Comparison of ENCODE assay signal across 8 cellular contexts in the genomic region with DNA sequence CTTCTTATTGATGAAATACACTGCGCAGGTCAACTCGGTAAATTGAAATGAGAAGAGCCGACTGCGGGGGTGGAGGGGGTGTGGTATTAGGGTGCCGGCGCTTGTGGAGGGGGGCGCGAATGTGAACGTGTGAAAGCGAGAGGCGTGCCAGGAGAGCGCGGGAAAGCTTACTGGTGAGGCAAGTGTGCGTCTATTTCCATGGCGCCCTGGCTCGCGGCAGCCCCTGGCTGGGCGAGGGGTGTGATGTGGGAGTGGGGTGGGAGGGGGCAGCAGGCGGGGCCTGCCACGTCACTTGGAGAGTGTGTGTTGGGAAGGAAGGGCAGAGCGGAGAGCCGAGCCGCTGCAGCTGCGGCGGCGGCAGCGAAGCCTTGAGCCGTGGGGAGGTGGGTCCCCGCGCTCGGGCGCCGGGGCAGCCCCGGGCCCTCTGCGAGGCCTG.
DNase-seq lines count a peak whose midpoint lies in the region; ATAC-seq and TF ChIP-seq lines count a peak whose summit lies in the region.

No MANE protein-coding gene starts in this region.

- no TSS peak for BruUV-seq in Caco-2 (replicated peaks; lab: Mats Ljungman, UMichigan)

- DNase-seq in stimulated activated CD4-positive, alpha-beta T cell treated with anti-CD3 and anti-CD28 coated beads, Interleukin-12 subunit alpha, Interleukin-12 subunit beta, amount 100 ng/mL, for 4 hours = peak; percentile 4
- no peak for DNase-seq in stimulated activated CD4-positive, alpha-beta T cell treated with anti-CD3 and anti-CD28 coated beads, Interleukin-2, amount 100 ng/mL, for 48 hours
- no peak for DNase-seq in central memory CD8-positive, alpha-beta T cell (ENCODE audit: low spot score in 2 of 2)
- peak; percentile 27 for DNase-seq in midbrain (lab: John Stamatoyannopoulos, UW)
- no peak for DNase-seq in vagina (ENCODE audit: extremely low spot score in 2 of 2)
- no peak for DNase-seq in occipital lobe (lab: John Stamatoyannopoulos, UW)
- no peak for DNase-seq in Caco-2

- H3K4me3 Mint-ChIP-seq in central memory CD8-positive, alpha-beta T cell = peak overlapping the region; percentile 67
- no peak overlapping the region for H3K4me3 Mint-ChIP-seq in Caco-2 (ENCODE audit: unreplicated experiment)

- H3K9me3 ChIP-seq in vagina (no peaks in the 10 kb centered on the region), Caco-2 (no peaks in the 10 kb centered on the region)

- H3K9me3 Mint-ChIP-seq in central memory CD8-positive, alpha-beta T cell = no peaks in the 10 kb centered on the region
- no peaks in the 10 kb centered on the region for H3K9me3 Mint-ChIP-seq in Caco-2 (ENCODE audit: unreplicated experiment)

- no peak for ATAC-seq in central memory CD8-positive, alpha-beta T cell (replicated peaks; ENCODE audit: extremely low read depth, poor library complexity, severe bottlenecking)
- no peak for ATAC-seq in HG02610 (IDR thresholded peaks at IDR 0.05; ENCODE audit: unreplicated experiment)

- TF ChIP-seq CTCF in vagina (IDR thresholded peaks at IDR 0.05) = no peak
- no peak for TF ChIP-seq CTCF in Caco-2 (IDR thresholded peaks at IDR 0.05; ENCODE audit: insufficient read depth in 1 of 2, low read depth in 1 of 2, low read length in 1 of 2, severe bottlenecking in 1 of 2, unreplicated experiment in 1 of 2)

- TF ChIP-seq POLR2A in vagina (IDR thresholded peaks at IDR 0.05) = no peak

- H3K27me3 Mint-ChIP-seq in central memory CD8-positive, alpha-beta T cell = peaks cover 48% of the 10 kb centered on the region
- H3K27me3 Mint-ChIP-seq in Caco-2 (ENCODE audit: insufficient read depth, unreplicated experiment) = peaks cover 12% of the 10 kb centered on the region

- intact Hi-C loops in vagina (cut with DNase I) (no loop called here), Caco-2 (cut with micrococcal nuclease; ENCODE audit: unreplicated experiment) (no loop called here)

- H3K4me1 Mint-ChIP-seq in central memory CD8-positive, alpha-beta T cell = peaks cover 27% of the 10 kb centered on the region
- H3K4me1 Mint-ChIP-seq in Caco-2 (ENCODE audit: low read depth, unreplicated experiment) = no peaks in the 10 kb centered on the region

- H3K4me1 ChIP-seq in vagina = peaks cover 11% of the 10 kb centered on the region
- no peaks in the 10 kb centered on the region for H3K4me1 ChIP-seq in Caco-2

- no peak overlapping the region for H3K27ac Mint-ChIP-seq in central memory CD8-positive, alpha-beta T cell (ENCODE audit: low read depth)
- no peak overlapping the region for H3K27ac Mint-ChIP-seq in Caco-2 (ENCODE audit: unreplicated experiment)

- CTCF ChIA-PET in Caco-2 (lab: Charles Lee) = no interaction called here

- H3K4me3 ChIP-seq in vagina (peak overlapping the region; percentile 30 to 40), Caco-2 (ENCODE audit: low read depth, low read length) (no peak overlapping the region)

- H3K27me3 ChIP-seq in vagina = no peaks in the 10 kb centered on the region
- H3K27me3 ChIP-seq in Caco-2 (replicated peaks; ENCODE audit: control insufficient read depth, insufficient read depth, low read length) = no peaks in the 10 kb centered on the region

- H3K36me3 ChIP-seq in vagina (no peaks in the 10 kb centered on the region), Caco-2 (ENCODE audit: control insufficient read depth, insufficient read depth, low read length) (no peaks in the 10 kb centered on the region)

- no peaks in the 10 kb centered on the region for H3K36me3 Mint-ChIP-seq in central memory CD8-positive, alpha-beta T cell (ENCODE audit: insufficient read depth)
- H3K36me3 Mint-ChIP-seq in Caco-2 (ENCODE audit: insufficient read depth, unreplicated experiment) = no peaks in the 10 kb centered on the region

- POLR2A ChIA-PET in Caco-2 (lab: Charles Lee) = no interaction called here

- no peak overlapping the region for H3K27ac ChIP-seq in vagina

Comparison
In these comparisons a context has a peak if more than half of its experiments do, and no peak if none do; other contexts are left out.
1. DNase-seq: peak in stimulated activated CD4-positive, alpha-beta T cell treated with anti-CD3 and anti-CD28 coated beads, Interleukin-12 subunit alpha, Interleukin-12 subunit beta, amount 100 ng/mL, for 4 hours (single experiment) and midbrain (single experiment); none in stimulated activated CD4-positive, alpha-beta T cell treated with anti-CD3 and anti-CD28 coated beads, Interleukin-2, amount 100 ng/mL, for 48 hours (0 of 2), central memory CD8-positive, alpha-beta T cell (0 of 2), vagina (0 of 2), occipital lobe (single experiment) and Caco-2 (0 of 2).